ENCODE assay signal across 9 cellular contexts in the genomic region with DNA sequence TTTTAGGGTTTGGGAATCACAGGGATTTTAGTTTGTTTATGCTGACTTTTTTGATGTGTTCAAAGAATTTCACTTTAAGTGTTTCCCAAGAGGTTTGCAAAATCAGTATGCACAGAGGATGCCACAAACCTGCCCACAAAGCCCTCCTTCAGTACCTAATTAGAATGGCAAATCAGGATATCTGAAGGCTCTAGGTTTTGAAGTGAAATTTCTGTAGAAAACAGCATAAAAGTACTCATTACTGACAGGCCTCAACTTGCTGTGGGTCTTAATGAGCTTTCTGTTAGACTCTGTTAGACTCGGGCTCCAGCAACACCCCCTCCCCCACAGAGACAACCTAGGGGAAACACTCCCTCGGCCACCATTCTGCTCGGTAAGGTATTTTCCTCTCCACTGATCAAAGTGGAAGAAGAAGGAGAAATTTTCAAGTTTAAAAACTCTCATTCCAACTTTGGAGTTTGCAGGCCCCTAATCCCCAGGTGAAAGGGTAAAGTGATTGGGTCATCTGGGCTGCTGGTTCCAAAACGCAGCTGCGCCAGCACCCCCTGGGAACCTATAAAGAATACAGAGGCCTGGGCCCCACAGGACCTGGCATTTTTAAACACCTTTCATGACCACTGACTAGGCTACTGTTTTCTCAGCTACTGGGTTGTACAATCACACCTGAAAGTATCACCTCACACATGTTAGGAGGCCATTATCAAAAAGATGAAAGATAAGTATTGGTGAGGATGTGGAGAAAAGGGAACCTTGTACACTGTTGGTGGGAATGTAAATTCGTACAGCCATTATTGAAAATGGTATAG.
DNase-seq lines count a peak whose midpoint lies in the region; ATAC-seq, FAIRE-seq and TF ChIP-seq lines count a peak whose summit lies in the region.
"Had no signal": no experiment of that assay in that cellular context is flagged by ENCODE, and none has a peak within 500 bp of the region (broad histone marks: within the 10 kb centered on the region; RNA-seq: fewer than 3 reads in every experiment).

No MANE protein-coding gene starts in this region.

- in situ Hi-C loops in K562 (cut with MboI): loop anchor here (5.0 kb wide), 1 partner anchor 121 kb away; no protein-coding TSS in a partner anchor

- DNase-seq in GM12892 (ENCODE audit: insufficient read length) (no peak), K562 (ENCODE audit: extremely low read depth in 1 of 4, low spot score in 3 of 4) (no peak), activated gamma-delta T cell treated with Interleukin-2 at 50 U/mL for 16 hours (no peak), smooth muscle cell (lab: John Stamatoyannopoulos, UW; ENCODE audit: unreplicated experiment) (no peak), pancreas (no peak)
- no peak for DNase-seq in effector CD4-positive, alpha-beta T cell

- no peak overlapping the region for H3K27ac ChIP-seq in K562 (ENCODE audit: extremely low read depth, low read depth, low read length)
- H3K27ac ChIP-seq in smooth muscle cell (ENCODE audit: low read depth): no peak overlapping the region
- no peak overlapping the region for H3K27ac ChIP-seq in pancreas
- H3K27ac ChIP-seq: skin epidermis had no signal

- H3K4me1 ChIP-seq in K562 (replicated peaks in 1 of 2; ENCODE audit: control insufficient read depth in 2 of 2, insufficient read depth in 2 of 2, low read length in 2 of 2): no peaks in the 10 kb centered on the region
- H3K4me1 ChIP-seq in smooth muscle cell (ENCODE audit: low read depth): peaks cover 9% of the 10 kb centered on the region
- no peaks in the 10 kb centered on the region for H3K4me1 ChIP-seq in pancreas

- H3K36me3 ChIP-seq in K562 (ENCODE audit: control insufficient read depth, insufficient read depth, low read length) (no peaks in the 10 kb centered on the region), smooth muscle cell (ENCODE audit: low read depth) (no peaks in the 10 kb centered on the region), pancreas (no peaks in the 10 kb centered on the region)

- H3K9ac ChIP-seq in K562 (ENCODE audit: insufficient read depth in 1 of 2, low read depth in 2 of 2, low read length in 2 of 2): no peak overlapping the region
- H3K9ac ChIP-seq in smooth muscle cell (ENCODE audit: low read depth): no peak overlapping the region

- H3K4me2 ChIP-seq in K562 (ENCODE audit: insufficient read depth, low read length): no peak overlapping the region
- no peak overlapping the region for H3K4me2 ChIP-seq in smooth muscle cell

- no peak for TF ChIP-seq CTCF in K562 (IDR thresholded peaks at IDR 0.05 in 2 of 3, conservative IDR thresholded peaks at IDR 0.05 in 1 of 3; ENCODE audit: insufficient read depth in 2 of 3, low read depth in 1 of 3, low read length in 3 of 3)
- no peak for TF ChIP-seq CTCF in smooth muscle cell (IDR thresholded peaks at IDR 0.05; ENCODE audit: borderline replicate concordance, insufficient read depth, poor library complexity, severe bottlenecking)
- TF ChIP-seq CTCF in pancreas (IDR thresholded peaks at IDR 0.05): no peak

- no peak for TF ChIP-seq RAD21 in K562 (CRISPR knock-in tag; conservative IDR thresholded peaks at IDR 0.05 in 1 of 2, IDR thresholded peaks at IDR 0.05 in 1 of 2)

- H3F3A ChIP-seq in smooth muscle cell (ENCODE audit: low read depth): no peaks in the 10 kb centered on the region

- intact Hi-C loops in K562 (cut with micrococcal nuclease) (loop anchor here (1.0 to 5.0 kb wide), 4 partner anchors 117 to 441 kb away; partner anchors contain the start of gene KCNJ11), pancreas (cut with DNase I) (loop anchor here (5.0 to 10.0 kb wide), 3 partner anchors 116 to 121 kb away; no protein-coding TSS in a partner anchor)

- peak; percentile 85 for FAIRE-seq in GM12892 (lab: Jason Lieb, UNC)
- FAIRE-seq in K562 (lab: Jason Lieb, UNC): no peak
- FAIRE-seq in pancreas (lab: Jason Lieb, UNC): no peak

- 22% methylated on average over 6 of the region's 6 CpGs for WGBS in K562 (ENCODE audit: insufficient coverage, low coverage, missing lambda C conversion rate)
- WGBS in smooth muscle cell (ENCODE audit: low lambda C conversion rate): 65% methylated on average over 6 of the region's 6 CpGs
- WGBS in pancreas, 2 donors: 67 to 70% methylated on average over 6 of the region's 6 CpGs

- H3K79me2 ChIP-seq in K562 (ENCODE audit: control insufficient read depth, insufficient read depth, low read length) (no peaks in the 10 kb centered on the region), smooth muscle cell (ENCODE audit: low read depth) (no peaks in the 10 kb centered on the region)

- CTCF ChIA-PET in K562 (lab: Yijun Ruan, JAX; ENCODE audit: low intra/inter-chr PET ratio): interaction anchor here (0.7 to 1.3 kb wide), 2 partner anchors 117 to 558 kb away, joined by 5 read pairs; no protein-coding TSS in a partner anchor

- H3K9me1 ChIP-seq in K562 (ENCODE audit: control insufficient read depth, insufficient read depth, low read length): no peaks in the 10 kb centered on the region

- POLR2A ChIA-PET in K562 (lab: Yijun Ruan, JAX): interaction anchor here (0.6 to 1.0 kb wide), 4 partner anchors 10 to 131 kb away, joined by 3 to 4 read pairs (median 3); partner anchors contain the start of gene RPS13

- H2AFZ ChIP-seq in K562 (ENCODE audit: low read depth, low read length): peak overlapping the region; percentile 41; the same call in 1 of the 2 replicates
- no peak overlapping the region for H2AFZ ChIP-seq in smooth muscle cell (ENCODE audit: low read depth)

- H3K4me3 ChIP-seq in K562 (no peak overlapping the region), smooth muscle cell (no peak overlapping the region), pancreas (no peak overlapping the region)
- H3K4me3 ChIP-seq: skin epidermis had no signal

- no TSS peak for BruUV-seq in K562 (replicated peaks; lab: Mats Ljungman, UMichigan)

- TF ChIP-seq EP300 in K562 (IDR thresholded peaks at IDR 0.05; ENCODE audit: low read length): no peak

- H3K27me3 ChIP-seq in K562 (ENCODE audit: control insufficient read depth in 2 of 2, insufficient read depth in 2 of 2, low read length in 2 of 2): peaks cover 0 to 7% of the 10 kb centered on the region in 2 experiments; a peak in 2 of 5 replicates
- H3K27me3 ChIP-seq in smooth muscle cell (ENCODE audit: low read depth): no peaks in the 10 kb centered on the region
- no peaks in the 10 kb centered on the region for H3K27me3 ChIP-seq in pancreas

- TF ChIP-seq POLR2A in GM12892 (IDR thresholded peaks at IDR 0.05; ENCODE audit: low read depth, low read length): no peak
- no peak for TF ChIP-seq POLR2A in K562 (conservative IDR thresholded peaks at IDR 0.05)

- ATAC-seq in GM21367 (IDR thresholded peaks at IDR 0.05; ENCODE audit: unreplicated experiment) (peak; percentile 55), HG03175 (IDR thresholded peaks at IDR 0.05; ENCODE audit: unreplicated experiment) (peak; percentile 48), K562 (no peak), pancreas (no peak)

- H3K9me3 ChIP-seq in K562 (replicated peaks; ENCODE audit: control insufficient read depth, insufficient read depth, low read depth, low read length) (no peaks in the 10 kb centered on the region), smooth muscle cell (replicated peaks; ENCODE audit: low read depth) (no peaks in the 10 kb centered on the region), pancreas (no peaks in the 10 kb centered on the region)

- H4K20me1 ChIP-seq in K562 (replicated peaks; ENCODE audit: control insufficient read depth, insufficient read depth, low read length): no peaks in the 10 kb centered on the region
- H4K20me1 ChIP-seq in smooth muscle cell (ENCODE audit: low read depth): no peaks in the 10 kb centered on the region

TF ChIP-seq in K562, 482 proteins besides CTCF, POLR2A, EP300 and RAD21:
- TF ChIP-seq ZNF589 (CRISPR knock-in tag; IDR thresholded peaks at IDR 0.05; ENCODE audit: low read depth): no peak
- TF ChIP-seq, protein P1, sequence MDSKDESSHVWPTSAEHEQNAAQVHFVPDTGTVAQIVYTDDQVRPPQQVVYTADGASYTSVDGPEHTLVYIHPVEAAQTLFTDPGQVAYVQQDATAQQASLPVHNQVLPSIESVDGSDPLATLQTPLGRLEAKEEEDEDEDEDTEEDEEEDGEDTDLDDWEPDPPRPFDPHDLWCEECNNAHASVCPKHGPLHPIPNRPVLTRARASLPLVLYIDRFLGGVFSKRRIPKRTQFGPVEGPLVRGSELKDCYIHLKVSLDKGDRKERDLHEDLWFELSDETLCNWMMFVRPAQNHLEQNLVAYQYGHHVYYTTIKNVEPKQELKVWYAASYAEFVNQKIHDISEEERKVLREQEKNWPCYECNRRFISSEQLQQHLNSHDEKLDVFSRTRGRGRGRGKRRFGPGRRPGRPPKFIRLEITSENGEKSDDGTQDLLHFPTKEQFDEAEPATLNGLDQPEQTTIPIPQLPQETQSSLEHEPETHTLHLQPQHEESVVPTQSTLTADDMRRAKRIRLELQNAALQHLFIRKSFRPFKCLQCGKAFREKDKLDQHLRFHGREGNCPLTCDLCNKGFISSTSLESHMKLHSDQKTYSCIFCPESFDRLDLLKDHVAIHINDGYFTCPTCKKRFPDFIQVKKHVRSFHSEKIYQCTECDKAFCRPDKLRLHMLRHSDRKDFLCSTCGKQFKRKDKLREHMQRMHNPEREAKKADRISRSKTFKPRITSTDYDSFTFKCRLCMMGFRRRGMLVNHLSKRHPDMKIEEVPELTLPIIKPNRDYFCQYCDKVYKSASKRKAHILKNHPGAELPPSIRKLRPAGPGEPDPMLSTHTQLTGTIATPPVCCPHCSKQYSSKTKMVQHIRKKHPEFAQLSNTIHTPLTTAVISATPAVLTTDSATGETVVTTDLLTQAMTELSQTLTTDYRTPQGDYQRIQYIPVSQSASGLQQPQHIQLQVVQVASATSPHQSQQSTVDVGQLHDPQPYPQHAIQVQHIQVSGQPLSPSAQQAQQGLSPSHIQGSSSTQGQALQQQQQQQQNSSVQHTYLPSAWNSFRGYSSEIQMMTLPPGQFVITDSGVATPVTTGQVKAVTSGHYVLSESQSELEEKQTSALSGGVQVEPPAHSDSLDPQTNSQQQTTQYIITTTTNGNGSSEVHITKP (IDR thresholded peaks at IDR 0.05; ENCODE audit: partially characterized antibody): peak; percentile 36

Comparison
In these comparisons a context has a peak if more than half of its experiments do, and no peak if none do; other contexts are left out.
1. ATAC-seq: peak in GM21367 (single experiment) and HG03175 (single experiment); none in K562 (single experiment) and pancreas (0 of 4).